2 cellular contexts compared by ENCODE assay signal in genomic region chr1:203305809-203306088, GRCh38.
TF ChIP-seq lines count a peak whose summit lies in the region.

No MANE protein-coding gene starts in this region.

TF ChIP-seq in K562, 482 proteins besides CTCF, POLR2A, EP300 and RAD21 (continued from another document and continues in another):
- TF ChIP-seq NR0B1 (IDR thresholded peaks at IDR 0.05; ENCODE audit: partially characterized antibody) (no peak), ZNF324 (CRISPR knock-in tag; IDR thresholded peaks at IDR 0.05) (no peak), ZNF311 (CRISPR knock-in tag; IDR thresholded peaks at IDR 0.05) (no peak), NR1H2 (CRISPR knock-in tag; IDR thresholded peaks at IDR 0.05) (no peak), ZNF175 (CRISPR knock-in tag; IDR thresholded peaks at IDR 0.05; ENCODE audit: low read depth) (no peak), TSC22D4 (tag; IDR thresholded peaks at IDR 0.05) (no peak), ZNF12 (CRISPR knock-in tag; IDR thresholded peaks at IDR 0.05) (0 out of 2 replicates have a peak, but pooled peaks have one; percentile 12), MXD1 (CRISPR knock-in tag; IDR thresholded peaks at IDR 0.05; ENCODE audit: borderline replicate concordance, poor library complexity, severe bottlenecking) (no peak), CBFB (CRISPR knock-in tag; IDR thresholded peaks at IDR 0.05) (no peak), ZNF174 (CRISPR knock-in tag; IDR thresholded peaks at IDR 0.05) (no peak), ILF3 (IDR thresholded peaks at IDR 0.05; ENCODE audit: borderline replicate concordance) (no peak), E2F5 (CRISPR knock-in tag; IDR thresholded peaks at IDR 0.05) (peak; percentile 90; the same call in 1 of the 2 replicates), POLR2H (tag; IDR thresholded peaks at IDR 0.05; ENCODE audit: low read depth) (no peak), IRF1 (CRISPR knock-in tag; IDR thresholded peaks at IDR 0.05; ENCODE audit: borderline replicate concordance) (no peak), ZNF551 (CRISPR knock-in tag; IDR thresholded peaks at IDR 0.05) (no peak), THAP12 (CRISPR knock-in tag; IDR thresholded peaks at IDR 0.05) (no peak), ZNF121 (CRISPR knock-in tag; conservative IDR thresholded peaks at IDR 0.05) (no peak), E2F6 (IDR thresholded peaks at IDR 0.05; ENCODE audit: borderline replicate concordance in 1 of 2, extremely low read depth in 1 of 2, insufficient read depth in 1 of 2, insufficient read length in 1 of 2, low read depth in 1 of 2, low read length in 1 of 2, poor library complexity in 1 of 2, severe bottlenecking in 1 of 2) (no peak), FOXJ2 (tag; IDR thresholded peaks at IDR 0.05) (no peak), ZBTB11 (CRISPR knock-in tag; IDR thresholded peaks at IDR 0.05) (no peak)

TF ChIP-seq in HepG2, 621 proteins besides CTCF, POLR2A, EP300 and RAD21 (continued from another document and continues in another):
- TF ChIP-seq ZBTB10 (CRISPR knock-in tag; IDR thresholded peaks at IDR 0.05; ENCODE audit: borderline replicate concordance): 0 out of 2 replicates have a peak, but pooled peaks have one; percentile 41
- TF ChIP-seq KLF6 (CRISPR knock-in tag; IDR thresholded peaks at IDR 0.05): no peak
- TF ChIP-seq ESRRA (CRISPR knock-in tag; IDR thresholded peaks at IDR 0.05; ENCODE audit: low read depth): no peak
- no peak for TF ChIP-seq ZNF441 (CRISPR knock-in tag; IDR thresholded peaks at IDR 0.05; ENCODE audit: borderline replicate concordance)
- 0 out of 2 replicates have a peak, but pooled peaks have one; percentile 58 for TF ChIP-seq ZNF891 (CRISPR knock-in tag; IDR thresholded peaks at IDR 0.05)
- TF ChIP-seq ZNF318 (CRISPR knock-in tag; IDR thresholded peaks at IDR 0.05): no peak
- TF ChIP-seq ZSCAN25 (CRISPR knock-in tag; IDR thresholded peaks at IDR 0.05): no peak
- no peak for TF ChIP-seq POGZ (CRISPR knock-in tag; IDR thresholded peaks at IDR 0.05)
- no peak for TF ChIP-seq HMGXB3 (CRISPR knock-in tag; IDR thresholded peaks at IDR 0.05; ENCODE audit: borderline replicate concordance)
- TF ChIP-seq ZGPAT (CRISPR knock-in tag; IDR thresholded peaks at IDR 0.05): no peak; the same call in 1 of the 2 replicates
- TF ChIP-seq SRSF9 (IDR thresholded peaks at IDR 0.05; ENCODE audit: borderline replicate concordance, insufficient read depth, low read depth, low read length, poor library complexity, severe bottlenecking): no peak
- no peak for TF ChIP-seq ZNF556 (CRISPR knock-in tag; IDR thresholded peaks at IDR 0.05; ENCODE audit: borderline replicate concordance)
- TF ChIP-seq ASH2L (IDR thresholded peaks at IDR 0.05; ENCODE audit: insufficient read length, low read depth, low read length): no peak
- TF ChIP-seq ZNF512 (CRISPR knock-in tag; IDR thresholded peaks at IDR 0.05): no peak
- TF ChIP-seq ATF3 (CRISPR knock-in tag; IDR thresholded peaks at IDR 0.05): no peak
- TF ChIP-seq CCDC6 (CRISPR knock-in tag; IDR thresholded peaks at IDR 0.05): no peak
- 0 out of 2 replicates have a peak, but pooled peaks have one; percentile 13 for TF ChIP-seq TMF1 (CRISPR knock-in tag; IDR thresholded peaks at IDR 0.05; ENCODE audit: low read depth)
- peak; percentile 81; the same call in 1 of the 2 replicates for TF ChIP-seq NRL (CRISPR knock-in tag; IDR thresholded peaks at IDR 0.05; ENCODE audit: borderline replicate concordance)
- TF ChIP-seq MED8 (CRISPR knock-in tag; IDR thresholded peaks at IDR 0.05; ENCODE audit: insufficient replicate concordance): no peak
- no peak for TF ChIP-seq IRF9 (CRISPR knock-in tag; IDR thresholded peaks at IDR 0.05; ENCODE audit: borderline replicate concordance)
- TF ChIP-seq ZFP90 (CRISPR knock-in tag; IDR thresholded peaks at IDR 0.05; ENCODE audit: borderline replicate concordance): 0 out of 2 replicates have a peak, but pooled peaks have one; percentile 88
- TF ChIP-seq ZNF572 (CRISPR knock-in tag; IDR thresholded peaks at IDR 0.05): no peak
- no peak for TF ChIP-seq TOPORS (CRISPR knock-in tag; IDR thresholded peaks at IDR 0.05)
- TF ChIP-seq MAFF (IDR thresholded peaks at IDR 0.05; ENCODE audit: low read depth, low read length): no peak
- TF ChIP-seq KLF16 (CRISPR knock-in tag; IDR thresholded peaks at IDR 0.05): no peak
